In genomic region chr20:8466781-8467180, GRCh38 we compare ENCODE assay signal across 8 cellular contexts.
A peak's percentile ranks its signal among the peaks of the same experiment; 100 is the strongest.
DNase-seq lines count a peak whose midpoint lies in the region; ATAC-seq and TF ChIP-seq lines count a peak whose summit lies in the region.
"Not testable (repeated sequence)": the region's sequence is repeated elsewhere in the genome, so short reads cannot be mapped to it uniquely, and the experiment has no call there.

No MANE protein-coding gene starts in this region.

- H2AFZ ChIP-seq in ACC112 (ENCODE audit: low read length, unreplicated experiment); DND-41 (ENCODE audit: low read depth, low read length): not testable (repeated sequence)
- H2AFZ ChIP-seq in osteoblast (ENCODE audit: low read length): peak overlapping the region; percentile 54

- H4K20me1 ChIP-seq in DND-41 (ENCODE audit: insufficient read depth, low read length); osteoblast (ENCODE audit: insufficient read depth, low read length): not testable (repeated sequence)

- not testable (repeated sequence) for TF ChIP-seq CTCF in DND-41 (IDR thresholded peaks at IDR 0.05; ENCODE audit: borderline replicate concordance, extremely low read depth, low read length, poor library complexity, severe bottlenecking); MCF 10A (IDR thresholded peaks at IDR 0.05; ENCODE audit: unreplicated experiment); epithelial cell of esophagus (IDR thresholded peaks at IDR 0.05; ENCODE audit: insufficient read depth, low read depth, low read length, missing control alignments); fibroblast of the aortic adventitia (IDR thresholded peaks at IDR 0.05; ENCODE audit: insufficient read depth, low read length); osteoblast (IDR thresholded peaks at IDR 0.05; ENCODE audit: extremely low read depth, low read depth, low read length)

- peak overlapping the region; percentile 50 for H3K27ac Mint-ChIP-seq in MCF 10A (ENCODE audit: low read depth, unreplicated experiment)

- not testable (repeated sequence) for H3K9ac ChIP-seq in DND-41 (ENCODE audit: low read depth, low read length)

- not testable (repeated sequence) for H3K36me3 Mint-ChIP-seq in MCF 10A (ENCODE audit: insufficient read depth, unreplicated experiment)

- peak overlapping the region; percentile 57 for H3K27ac ChIP-seq in ACC112 (ENCODE audit: low read depth, low read length)
- H3K27ac ChIP-seq in DND-41 (ENCODE audit: low read length); osteoblast (ENCODE audit: low read depth, low read length): not testable (repeated sequence)

- not testable (repeated sequence) for H3K27me3 Mint-ChIP-seq in MCF 10A (ENCODE audit: insufficient read depth, unreplicated experiment)

- not testable (repeated sequence) for DNase-seq in DND-41; osteoblast (ENCODE audit: insufficient read length, low spot score, missing footprints)
- DNase-seq in H4 (ENCODE audit: low spot score) (peak; percentile 4), RPMI7951 (ENCODE audit: low read depth) (peak; percentile 62), MCF 10A (ENCODE audit: unreplicated experiment) (peak; percentile 43), epithelial cell of esophagus (ENCODE audit: low read depth) (peak; percentile 41), fibroblast of the aortic adventitia (ENCODE audit: low read depth) (peak; percentile 40)

- not testable (repeated sequence) for H3K79me2 ChIP-seq in ACC112 (ENCODE audit: control insufficient read depth, insufficient read depth, low read length, unreplicated experiment); osteoblast (ENCODE audit: insufficient read depth, low read length)
- H3K79me2 ChIP-seq in DND-41 (ENCODE audit: insufficient read depth, low read length): peaks cover 17% of the 10 kb centered on the region

- H3K9me3 Mint-ChIP-seq in MCF 10A (ENCODE audit: unreplicated experiment): not testable (repeated sequence)

- not testable (repeated sequence) for H3K4me3 Mint-ChIP-seq in MCF 10A (ENCODE audit: unreplicated experiment)

- peaks cover 15% of the 10 kb centered on the region for H3K9me3 ChIP-seq in DND-41 (ENCODE audit: insufficient read depth, low read length, severe bottlenecking)
- H3K9me3 ChIP-seq in osteoblast (ENCODE audit: low read depth, low read length): not testable (repeated sequence)

- peak; percentile 57; the same call in 1 of the 3 replicates for ATAC-seq in DND-41 (ENCODE audit: insufficient read depth, low read depth)

- CTCF ChIA-PET in MCF 10A (lab: Yijun Ruan, JAX): interaction anchor here (1.5 kb wide), 1 partner anchor 13 kb away, joined by 5 read pairs; no protein-coding TSS in a partner anchor

- intact Hi-C loops in MCF 10A (cut with micrococcal nuclease): not testable (repeated sequence)

- POLR2A ChIA-PET in MCF 10A (lab: Yijun Ruan, JAX): interaction anchor here (1.2 kb wide), 1 partner anchor 29 kb away, joined by 4 read pairs; no protein-coding TSS in a partner anchor

- not testable (repeated sequence) for BruUV-seq in MCF 10A (replicated peaks; lab: Mats Ljungman, UMichigan)

- not testable (repeated sequence) for H3K4me2 ChIP-seq in DND-41 (ENCODE audit: insufficient read depth, low read length)
- H3K4me2 ChIP-seq in osteoblast (ENCODE audit: insufficient read depth, low read length): peak overlapping the region; percentile 58

- peaks cover 23% of the 10 kb centered on the region for H3K4me1 Mint-ChIP-seq in MCF 10A (ENCODE audit: insufficient read depth, unreplicated experiment)

- H3K27me3 ChIP-seq in ACC112 (ENCODE audit: insufficient read depth, low read length); DND-41 (ENCODE audit: insufficient read depth, low read length, poor library complexity); osteoblast (ENCODE audit: insufficient read depth, low read length): not testable (repeated sequence)

- H3K4me3 ChIP-seq in ACC112 (ENCODE audit: low read depth, low read length) (peak overlapping the region; percentile 40; the same call in 1 of the 2 replicates), osteoblast (ENCODE audit: insufficient read depth, low read length) (peak overlapping the region; percentile 39)
- not testable (repeated sequence) for H3K4me3 ChIP-seq in DND-41 (ENCODE audit: low read depth in 1 of 2, low read length in 2 of 2); epithelial cell of esophagus (ENCODE audit: low read length); fibroblast of the aortic adventitia (ENCODE audit: low read depth, low read length)

- H3K4me1 ChIP-seq in ACC112 (ENCODE audit: control insufficient read depth, insufficient read depth, low read length, unreplicated experiment); DND-41 (ENCODE audit: insufficient read depth, low read length); osteoblast (ENCODE audit: insufficient read depth, low read length): not testable (repeated sequence)

- not testable (repeated sequence) for H3K36me3 ChIP-seq in ACC112 (ENCODE audit: insufficient read depth, low read length); osteoblast (ENCODE audit: insufficient read depth, low read length)
- peaks cover 11% of the 10 kb centered on the region; the same call in 1 of the 2 replicates for H3K36me3 ChIP-seq in DND-41 (ENCODE audit: insufficient read depth, low read length)
